ENCODE assay signal across 12 cellular contexts in genomic region chr11:62378459-62379063, GRCh38. TPM values are rescaled to one million over a fixed set of nuclear protein-coding genes. Genes with fewer than 3 reads are reported as not detected.
DNase-seq lines count a peak whose midpoint lies in the region; ATAC-seq, FAIRE-seq and TF ChIP-seq lines count a peak whose summit lies in the region.
"Not testable (repeated sequence)": the region's sequence is repeated elsewhere in the genome, so short reads cannot be mapped to it uniquely, and the experiment has no call there.
"Had no signal": no experiment of that assay in that cellular context is flagged by ENCODE, and none has a peak within 500 bp of the region (broad histone marks: within the 10 kb centered on the region; RNA-seq: fewer than 3 reads in every experiment).

No MANE protein-coding gene starts in this region.

- H3K27me3 ChIP-seq in OCI-LY1 (ENCODE audit: insufficient read depth, low read length); H1 (replicated peaks in 1 of 4; ENCODE audit: control insufficient read depth in 3 of 4, extremely low read depth in 1 of 4, insufficient read depth in 3 of 4, low read length in 3 of 4); keratinocyte (ENCODE audit: control insufficient read depth, extremely low read depth, insufficient read depth, low read length); psoas muscle (ENCODE audit: insufficient read depth in 3 of 3, low read length in 2 of 3): not testable (repeated sequence)

- POLR2A ChIA-PET in activated CD4-positive, alpha-beta T cell treated with anti-CD3 and anti-CD28 coated beads, Interleukin-2, amount 10 ng/mL, durations not matched to agents 7 days and 5 days (lab: Charles Lee); H1 (lab: Charles Lee; ENCODE audit: partially characterized antibody): not testable (repeated sequence)

- H3K4me3 Mint-ChIP-seq in activated CD4-positive, alpha-beta T cell treated with anti-CD3 and anti-CD28 coated beads, Interleukin-2, amount 10 ng/mL, durations not matched to agents 7 days and 5 days, result not testable (repeated sequence)

- not testable (repeated sequence) for H3K14ac ChIP-seq in H1 (ENCODE audit: insufficient read length)

- H3K56ac ChIP-seq in H1 (replicated peaks; ENCODE audit: insufficient read length, low read depth, low read length), result not testable (repeated sequence)

- H3F3A ChIP-seq in OCI-LY1 (ENCODE audit: insufficient read depth, low read length), result not testable (repeated sequence)

- H2BK12ac ChIP-seq in H1 (ENCODE audit: low read depth, low read length), result not testable (repeated sequence)

- not testable (repeated sequence) for H3K23me2 ChIP-seq in H1 (ENCODE audit: low read depth, low read length)

- H3K9me3 ChIP-seq in OCI-LY1 (ENCODE audit: low read length); H1 (ENCODE audit: insufficient read depth in 2 of 2, low read depth in 1 of 2, low read length in 1 of 2); keratinocyte (ENCODE audit: control insufficient read depth, low read depth, low read length); psoas muscle: not testable (repeated sequence)

- DNase-seq in AG10803 (ENCODE audit: low read depth) (peak; percentile 55), NCI-H1417 (lab: John Stamatoyannopoulos, UW) (peak; percentile 41 to 80 (median 45))
- DNase-seq in activated CD4-positive, alpha-beta T cell treated with anti-CD3 and anti-CD28 coated beads, Interleukin-2, amount 10 ng/mL, durations not matched to agents 7 days and 5 days, result peak; percentile 31
- DNase-seq in H1 (ENCODE audit: low read depth in 1 of 2, low spot score in 2 of 2); keratinocyte (ENCODE audit: low read depth, low spot score); psoas muscle: not testable (repeated sequence)

- H3K27ac Mint-ChIP-seq in activated CD4-positive, alpha-beta T cell treated with anti-CD3 and anti-CD28 coated beads, Interleukin-2, amount 10 ng/mL, durations not matched to agents 7 days and 5 days, result not testable (repeated sequence)

- not testable (repeated sequence) for H3K9me3 Mint-ChIP-seq in activated CD4-positive, alpha-beta T cell treated with anti-CD3 and anti-CD28 coated beads, Interleukin-2, amount 10 ng/mL, durations not matched to agents 7 days and 5 days

- not testable (repeated sequence) for H2BK15ac ChIP-seq in H1 (ENCODE audit: low read length)

- not testable (repeated sequence) for H3K27ac ChIP-seq in OCI-LY1 (ENCODE audit: low read depth, low read length, poor library complexity, severe bottlenecking); H1 (ENCODE audit: low read depth, low read length); keratinocyte (ENCODE audit: control insufficient read depth, insufficient read depth, low read length); psoas muscle

- H3K79me1 ChIP-seq in H1 (ENCODE audit: low read depth, low read length), result not testable (repeated sequence)

- H3K9me2 ChIP-seq in OCI-LY1 (ENCODE audit: low read depth, low read length), result not testable (repeated sequence)

- H4K91ac ChIP-seq in H1 (replicated peaks; ENCODE audit: insufficient read length, low read length), result not testable (repeated sequence)

- H4K8ac ChIP-seq in H1 (ENCODE audit: extremely low read depth, insufficient read depth, low read length), result not testable (repeated sequence)

- not testable (repeated sequence) for H3K4me2 ChIP-seq in OCI-LY1 (ENCODE audit: low read length); H1 (ENCODE audit: insufficient read depth in 1 of 2, low read depth in 2 of 2, low read length in 2 of 2); keratinocyte (ENCODE audit: control insufficient read depth, extremely low read depth, insufficient read depth, low read depth, low read length)

- dilution Hi-C loops in keratinocyte (cut with MboI; ENCODE audit: extremely low pct_ligation_motif_present, low sequenced_read_pairs), result not testable (repeated sequence)

- H3K23ac ChIP-seq in H1 (ENCODE audit: insufficient read length), result not testable (repeated sequence)

- not testable (repeated sequence) for H3K36me3 Mint-ChIP-seq in activated CD4-positive, alpha-beta T cell treated with anti-CD3 and anti-CD28 coated beads, Interleukin-2, amount 10 ng/mL, durations not matched to agents 7 days and 5 days (ENCODE audit: low read depth)

- not testable (repeated sequence) for H2AK5ac ChIP-seq in H1 (ENCODE audit: low read depth, low read length)

- WGBS in H1 (ENCODE audit: extremely low coverage in 1 of 2, insufficient coverage in 1 of 2, insufficient read length in 1 of 2, insufficient replicate concordance in 2 of 2, low coverage in 1 of 2, low lambda C conversion rate in 2 of 2, missing lambda C conversion rate in 1 of 2), 2 experiments, result 16% methylated on average over 9 of the region's 9 CpGs; no CpG with 5 or more reads in 1 of the 2 experiments
- WGBS in psoas muscle, 3 donors, result 4 to 7% (median 5%) methylated on average over 9 of the region's 9 CpGs

- H3K27me3 Mint-ChIP-seq in activated CD4-positive, alpha-beta T cell treated with anti-CD3 and anti-CD28 coated beads, Interleukin-2, amount 10 ng/mL, durations not matched to agents 7 days and 5 days, result peaks cover 18% of the 10 kb centered on the region

- TF ChIP-seq RAD21 in H1 (IDR thresholded peaks at IDR 0.05 in 1 of 2, conservative IDR thresholded peaks at IDR 0.05 in 1 of 2; ENCODE audit: low read depth in 2 of 2, low read length in 2 of 2), result peak; percentile 51 to 55

- not testable (repeated sequence) for H2BK5ac ChIP-seq in H1 (ENCODE audit: low read depth, low read length)

- FAIRE-seq in H1 (lab: Jason Lieb, UNC); keratinocyte (lab: Jason Lieb, UNC): not testable (repeated sequence)

- H2AFZ ChIP-seq in OCI-LY1 (ENCODE audit: low read length); H1 (ENCODE audit: low read length); keratinocyte (ENCODE audit: control insufficient read depth, low read length): not testable (repeated sequence)

- not testable (repeated sequence) for H3K9me1 ChIP-seq in keratinocyte (ENCODE audit: control insufficient read depth, extremely low read depth, insufficient read depth, low read length)

- not testable (repeated sequence) for H3K79me2 ChIP-seq in OCI-LY1 (ENCODE audit: insufficient read depth, low read length); H1 (ENCODE audit: control insufficient read depth in 1 of 2, insufficient read depth in 2 of 2, low read length in 2 of 2); keratinocyte (ENCODE audit: control insufficient read depth, insufficient read depth, low read length)

- not testable (repeated sequence) for H3K4ac ChIP-seq in H1 (replicated peaks; ENCODE audit: insufficient read length, low read depth, low read length)

- H4K20me1 ChIP-seq in OCI-LY1 (ENCODE audit: insufficient read depth, low read length); H1 (replicated peaks in 1 of 2; ENCODE audit: control insufficient read depth in 1 of 2, insufficient read depth in 2 of 2, low read length in 2 of 2); keratinocyte (ENCODE audit: control insufficient read depth, extremely low read depth, insufficient read depth, low read length): not testable (repeated sequence)

- TF ChIP-seq CTCF in AG10803 (conservative IDR thresholded peaks at IDR 0.05; ENCODE audit: low read length), result peak; percentile 50
- peak; percentile 34; the same call in 1 of the 3 replicates for TF ChIP-seq CTCF in GM12872 (IDR thresholded peaks at IDR 0.05; ENCODE audit: insufficient read depth, low read depth, low read length)
- peak; percentile 24; the same call in 1 of the 2 replicates for TF ChIP-seq CTCF in OCI-LY1 (IDR thresholded peaks at IDR 0.05; ENCODE audit: low read length)
- TF ChIP-seq CTCF in H1 (IDR thresholded peaks at IDR 0.05; ENCODE audit: control extremely low read depth in 1 of 3, insufficient read depth in 1 of 3, low read depth in 1 of 3, low read length in 3 of 3), result peak in 1 of 3 experiments; percentile 52; a peak in 1 of 4 replicates
- peak in 2 of 3 experiments; percentile 3 to 6 for TF ChIP-seq CTCF in keratinocyte (optimal IDR thresholded peaks at IDR 0.05 in 1 of 3, IDR thresholded peaks at IDR 0.05 in 1 of 3, conservative IDR thresholded peaks at IDR 0.05 in 1 of 3; ENCODE audit: extremely low read depth in 1 of 3, insufficient read depth in 2 of 3, low read length in 3 of 3)
- peak; percentile 45 for TF ChIP-seq CTCF in psoas muscle (IDR thresholded peaks at IDR 0.05)

- H3K9ac ChIP-seq in OCI-LY1 (ENCODE audit: low read length); H1 (replicated peaks in 1 of 4; ENCODE audit: extremely low read depth in 1 of 4, low read depth in 3 of 4, low read length in 3 of 4); keratinocyte (ENCODE audit: control insufficient read depth, extremely low read depth, insufficient read depth, low read length): not testable (repeated sequence)

- H2BK120ac ChIP-seq in H1 (replicated peaks; ENCODE audit: low read depth, low read length), result not testable (repeated sequence)

- intact Hi-C loops in psoas muscle (cut with DNase I), result loop anchor here in 1 of 2 donors (2.0 kb wide), 1 partner anchor 38 kb away; no protein-coding TSS in a partner anchor

- not testable (repeated sequence) for H2BK20ac ChIP-seq in H1 (ENCODE audit: low read length)

- not testable (repeated sequence) for H4K5ac ChIP-seq in H1 (ENCODE audit: insufficient read length, low read depth, low read length)

- not testable (repeated sequence) for H3K4me1 Mint-ChIP-seq in activated CD4-positive, alpha-beta T cell treated with anti-CD3 and anti-CD28 coated beads, Interleukin-2, amount 10 ng/mL, durations not matched to agents 7 days and 5 days

- H3K36me3 ChIP-seq in OCI-LY1 (ENCODE audit: insufficient read depth, low read length); H1 (ENCODE audit: control insufficient read depth in 2 of 4, insufficient read depth in 4 of 4, low read length in 3 of 4); keratinocyte (ENCODE audit: control insufficient read depth in 2 of 2, extremely low read depth in 1 of 2, insufficient read depth in 2 of 2, low read length in 2 of 2); psoas muscle (ENCODE audit: insufficient read depth in 1 of 2, low read depth in 1 of 2): not testable (repeated sequence)

- CTCF ChIA-PET in activated CD4-positive, alpha-beta T cell treated with anti-CD3 and anti-CD28 coated beads, Interleukin-2, amount 10 ng/mL, durations not matched to agents 7 days and 5 days (lab: Charles Lee), result interaction anchor here (1.0 kb wide), 1 partner anchor 16 kb away, joined by 4 read pairs; no protein-coding TSS in a partner anchor
- CTCF ChIA-PET in H1 (lab: Charles Lee; ENCODE audit: partially characterized antibody), result interaction anchor here (0.7 to 9.5 kb wide), 14 partner anchors 11 to 176 kb away, joined by 3 to 82 read pairs (median 6); partner anchors contain the start of gene ASRGL1

- not testable (repeated sequence) for TF ChIP-seq POLR2A in H1 (IDR thresholded peaks at IDR 0.05; ENCODE audit: control extremely low read depth in 1 of 2, low read depth in 2 of 2, low read length in 2 of 2)

- not testable (repeated sequence) for H3K4me3 ChIP-seq in AG10803 (ENCODE audit: low read length); OCI-LY1 (ENCODE audit: low read depth, low read length, poor library complexity, severe bottlenecking); H1 (ENCODE audit: extremely low read depth in 1 of 4, insufficient read depth in 2 of 4, low read depth in 3 of 4, low read length in 4 of 4); keratinocyte (ENCODE audit: control insufficient read depth in 2 of 3, extremely low read depth in 1 of 3, insufficient read depth in 2 of 3, low read depth in 1 of 3, low read length in 3 of 3); psoas muscle

- not testable (repeated sequence) for TF ChIP-seq EP300 in H1 (IDR thresholded peaks at IDR 0.05; ENCODE audit: borderline replicate concordance in 1 of 2, low read depth in 2 of 2, low read length in 2 of 2)

- not testable (repeated sequence) for H3K18ac ChIP-seq in H1 (ENCODE audit: extremely low read depth, low read length)

- ATAC-seq in psoas muscle, result not testable (repeated sequence)

- not testable (repeated sequence) for H3K4me1 ChIP-seq in OCI-LY1 (ENCODE audit: insufficient read depth, low read length, severe bottlenecking); H1 (replicated peaks in 1 of 4; ENCODE audit: control insufficient read depth in 3 of 4, insufficient read depth in 4 of 4, low read length in 3 of 4); keratinocyte (ENCODE audit: control insufficient read depth, extremely low read depth, insufficient read depth, low read length); psoas muscle

RNA-seq across cellular contexts. Expression of gene SCGB1A1, which starts 40.3 kb away (rescaled TPM):
- not detected for total RNA-seq in activated CD4-positive, alpha-beta T cell treated with anti-CD3 and anti-CD28 coated beads, Interleukin-2, amount 10 ng/mL, durations not matched to agents 7 days and 5 days
- total RNA-seq in H1 (2021; fragmentation: NEBNext Ultra II Directional; extraction: Animal tissue kit (Norgen Biotek cat#: 25700)), result not detected in 2 replicates
- polyA plus RNA-seq in H1 (2011; rRNA removed) (not detected in 2 replicates), keratinocyte (not detected in 3 replicates), psoas muscle (under 1 TPM in 1 of 3 donors, not detected in 2; 0.35 TPM)
- not detected for polyA plus RNA-seq in H1 (2011; cell fraction: cytosol; rRNA removed)
- polyA plus RNA-seq in H1 (2011; cell fraction: nucleus; rRNA removed), result not detected
- polyA plus RNA-seq in H1 (2012, experiment 1 of 2), result not detected in 4 replicates
- not detected for polyA plus RNA-seq in H1 (2012, experiment 2 of 2)
- polyA plus RNA-seq in H1 (2013, experiment 1 of 2), result not detected
- polyA plus RNA-seq in H1 (2013, experiment 2 of 2), result not detected
- not detected in 2 replicates for polyA minus RNA-seq in H1 (2011; rRNA and poly(A)+ RNA removed)
- not detected for polyA minus RNA-seq in H1 (2011; cell fraction: cytosol; rRNA and poly(A)+ RNA removed)
- polyA minus RNA-seq in H1 (2011; cell fraction: nucleus; rRNA and poly(A)+ RNA removed), result not detected
- polyA plus RNA-seq in keratinocyte (2011; ENCODE audit: low read depth), result not detected
- polyA plus RNA-seq in keratinocyte (2011; cell fraction: cytosol; rRNA removed), result not detected in 2 replicates
- polyA plus RNA-seq in keratinocyte (2011; cell fraction: nucleus; rRNA removed), result not detected in 2 replicates
- not detected in 2 replicates for polyA plus RNA-seq in keratinocyte (2012; ENCODE audit: low replicate concordance)
- not detected in 3 replicates for polyA minus RNA-seq in keratinocyte
- polyA minus RNA-seq in keratinocyte (2011; cell fraction: cytosol; rRNA and poly(A)+ RNA removed), result not detected
- polyA minus RNA-seq in keratinocyte (2011; cell fraction: nucleus; rRNA and poly(A)+ RNA removed), result not detected in 2 replicates
- total RNA-seq in psoas muscle, result not detected
- total RNA-seq: activated T-cell treated with anti-CD3 and anti-CD28 coated beads, Interleukin-2, amount 50 U/mL, for 72 hours; mucosa of descending colon; T-helper 17 cell had no signal
- polyA plus RNA-seq: urinary bladder had no signal

RNA-seq across cellular contexts. Expression of gene ASRGL1, which starts 41.3 kb away (rescaled TPM):
- total RNA-seq in activated CD4-positive, alpha-beta T cell treated with anti-CD3 and anti-CD28 coated beads, Interleukin-2, amount 10 ng/mL, durations not matched to agents 7 days and 5 days, result 1 to 10 TPM in 1 of 2 experiments, under 1 TPM in 1; 0.84 to 1.2 TPM
- 23.5 and 27.2 TPM in 2 replicates for total RNA-seq in H1 (2021; fragmentation: NEBNext Ultra II Directional; extraction: Animal tissue kit (Norgen Biotek cat#: 25700))
- polyA plus RNA-seq in H1 (2011; rRNA removed), result 19.9 and 24.0 TPM in 2 replicates
- 35.0 TPM for polyA plus RNA-seq in H1 (2011; cell fraction: cytosol; rRNA removed)
- polyA plus RNA-seq in H1 (2011; cell fraction: nucleus; rRNA removed), result 31.5 TPM
- polyA plus RNA-seq in H1 (2012, experiment 1 of 2), result 23.4 to 31.1 TPM (median 26.9 TPM) in 4 replicates
- 9.3 TPM for polyA plus RNA-seq in H1 (2012, experiment 2 of 2)
- polyA plus RNA-seq in H1 (2013, experiment 1 of 2), result 23.8 TPM
- 25.9 TPM for polyA plus RNA-seq in H1 (2013, experiment 2 of 2)
- polyA minus RNA-seq in H1 (2011; rRNA and poly(A)+ RNA removed), result 17.4 and 22.0 TPM in 2 replicates
- polyA minus RNA-seq in H1 (2011; cell fraction: cytosol; rRNA and poly(A)+ RNA removed), result 11.4 TPM
- polyA minus RNA-seq in H1 (2011; cell fraction: nucleus; rRNA and poly(A)+ RNA removed), result 19.1 TPM
- 0.05 to 0.25 TPM (median 0.14 TPM) in 3 replicates for polyA plus RNA-seq in keratinocyte
- not detected for polyA plus RNA-seq in keratinocyte (2011; ENCODE audit: low read depth)
- not detected in 2 replicates for polyA plus RNA-seq in keratinocyte (2011; cell fraction: cytosol; rRNA removed)
- polyA plus RNA-seq in keratinocyte (2011; cell fraction: nucleus; rRNA removed), result not detected in 2 replicates
- 0.14 TPM in 1 of 2 replicates, not detected in the other for polyA plus RNA-seq in keratinocyte (2012; ENCODE audit: low replicate concordance)
- polyA minus RNA-seq in keratinocyte, result 0.13 TPM in 1 of 3 replicates, not detected in the others
- not detected for polyA minus RNA-seq in keratinocyte (2011; cell fraction: cytosol; rRNA and poly(A)+ RNA removed)
- not detected in 2 replicates for polyA minus RNA-seq in keratinocyte (2011; cell fraction: nucleus; rRNA and poly(A)+ RNA removed)
- 10 to 100 TPM in 1 of 4 donors, 1 to 10 TPM in 3; 2.2 to 15.0 (median 6.0) TPM for total RNA-seq in psoas muscle
- 1 to 10 TPM; 3.1 to 5.5 (median 3.6) TPM for polyA plus RNA-seq in psoas muscle
